Comparison of ENCODE assay signal across 9 cellular contexts in genomic region chr7:150404172-150404784, GRCh38. TPM values are rescaled to one million over a fixed set of nuclear protein-coding genes. Genes with fewer than 3 reads are reported as not detected.
A peak's percentile ranks its signal among the peaks of the same experiment; 100 is the strongest.
DNase-seq lines count a peak whose midpoint lies in the region; ATAC-seq, FAIRE-seq and TF ChIP-seq lines count a peak whose summit lies in the region.
"Had no signal": no experiment of that assay in that cellular context is flagged by ENCODE, and none has a peak within 500 bp of the region (broad histone marks: within the 10 kb centered on the region; RNA-seq: fewer than 3 reads in every experiment).

No MANE protein-coding gene starts in this region.

- H3K4me1 ChIP-seq in adrenal gland (replicated peaks in 1 of 2) = peaks cover 28 to 47% of the 10 kb centered on the region in 2 donors
- peaks cover 27 to 29% of the 10 kb centered on the region in 2 donors for H3K4me1 ChIP-seq in kidney (ENCODE audit: control insufficient read depth in 1 of 2, insufficient read depth in 1 of 2, low read depth in 1 of 2, low read length in 2 of 2)
- peaks cover 38% of the 10 kb centered on the region for H3K4me1 ChIP-seq in suprapubic skin

- H3K4me3 Mint-ChIP-seq in activated CD4-positive, alpha-beta T cell treated with anti-CD3 and anti-CD28 coated beads, Interleukin-2, amount 10 ng/mL, durations not matched to agents 24 days and 14 days = peak overlapping the region; percentile 87

- no peaks in the 10 kb centered on the region for H3K9me3 Mint-ChIP-seq in activated CD4-positive, alpha-beta T cell treated with anti-CD3 and anti-CD28 coated beads, Interleukin-2, amount 10 ng/mL, durations not matched to agents 24 days and 14 days

- no peak for FAIRE-seq in kidney (lab: Jason Lieb, UNC)

- no peak for TF ChIP-seq POLR2A in adrenal gland (IDR thresholded peaks at IDR 0.05)
- no peak for TF ChIP-seq POLR2A in suprapubic skin (IDR thresholded peaks at IDR 0.05)

- H3K27me3 ChIP-seq in adrenal gland = no peaks in the 10 kb centered on the region
- no peaks in the 10 kb centered on the region for H3K27me3 ChIP-seq in suprapubic skin

- H3K36me3 Mint-ChIP-seq in activated CD4-positive, alpha-beta T cell treated with anti-CD3 and anti-CD28 coated beads, Interleukin-2, amount 10 ng/mL, durations not matched to agents 24 days and 14 days (ENCODE audit: low read depth) = peaks cover 10% of the 10 kb centered on the region

- H3K36me3 ChIP-seq in adrenal gland (replicated peaks in 1 of 2) = no peaks in the 10 kb centered on the region
- H3K36me3 ChIP-seq in kidney (ENCODE audit: control insufficient read depth in 1 of 2, insufficient read depth in 2 of 2, low read length in 2 of 2) = no peaks in the 10 kb centered on the region
- peaks cover 10% of the 10 kb centered on the region for H3K36me3 ChIP-seq in suprapubic skin

- H3K4me3 ChIP-seq in adrenal gland (peak overlapping the region in 3 of 4 donors; percentile 44 to 73 (median 56)), kidney (ENCODE audit: low read length in 2 of 2) (peak overlapping the region; percentile 75 to 79), suprapubic skin (peak overlapping the region; percentile 84)

- no peak for DNase-seq in activated CD4-positive, alpha-beta T cell treated with anti-CD3 and anti-CD28 coated beads, Interleukin-2, amount 10 ng/mL, durations not matched to agents 24 days and 14 days
- DNase-seq in activated CD4-positive, alpha-beta T cell treated with anti-CD3 and anti-CD28 coated beads for 4 hours = no peak
- DNase-seq in adrenal gland (peak in 4 of 7 donors; percentile 10 to 52 (median 20)), kidney (peak; percentile 70), suprapubic skin (ENCODE audit: low spot score in 2 of 2) (peak; percentile 55 to 62), NCI-H2107 (lab: John Stamatoyannopoulos, UW) (no peak)

- TF ChIP-seq CTCF in adrenal gland (IDR thresholded peaks at IDR 0.05) (no peak), kidney (IDR thresholded peaks at IDR 0.05; ENCODE audit: borderline replicate concordance, extremely low read depth, insufficient read depth) (no peak), suprapubic skin (IDR thresholded peaks at IDR 0.05) (no peak)

- H3K9me3 ChIP-seq in adrenal gland (replicated peaks in 1 of 3) (no peaks in the 10 kb centered on the region), kidney (ENCODE audit: control insufficient read depth in 1 of 2, low read length in 2 of 2) (no peaks in the 10 kb centered on the region), suprapubic skin (no peaks in the 10 kb centered on the region)

- no peaks in the 10 kb centered on the region for H3K27me3 Mint-ChIP-seq in activated CD4-positive, alpha-beta T cell treated with anti-CD3 and anti-CD28 coated beads, Interleukin-2, amount 10 ng/mL, durations not matched to agents 24 days and 14 days

- WGBS in adrenal gland, 4 donors = 35 to 40% (median 38%) methylated on average over 16 of the region's 16 CpGs
- 48% methylated on average over 16 of the region's 16 CpGs for WGBS in suprapubic skin

- TF ChIP-seq EP300 in suprapubic skin (IDR thresholded peaks at IDR 0.05) = no peak

- peaks cover 34% of the 10 kb centered on the region for H3K4me1 Mint-ChIP-seq in activated CD4-positive, alpha-beta T cell treated with anti-CD3 and anti-CD28 coated beads, Interleukin-2, amount 10 ng/mL, durations not matched to agents 24 days and 14 days

- peak overlapping the region; percentile 85 to 97 (median 97) for H3K27ac ChIP-seq in adrenal gland
- H3K27ac ChIP-seq in kidney (ENCODE audit: low read depth in 2 of 2, low read length in 2 of 2) = peak overlapping the region; percentile 91 to 96
- peak overlapping the region; percentile 90 for H3K27ac ChIP-seq in suprapubic skin

- no peak for ATAC-seq in HG03521 (IDR thresholded peaks at IDR 0.05; ENCODE audit: unreplicated experiment)
- no peak for ATAC-seq in HG03342 (IDR thresholded peaks at IDR 0.05; ENCODE audit: unreplicated experiment)

- intact Hi-C loops in activated CD4-positive, alpha-beta T cell treated with anti-CD3 and anti-CD28 coated beads, Interleukin-2, amount 10 ng/mL, durations not matched to agents 24 days and 14 days (cut with micrococcal nuclease) = no loop called here
- intact Hi-C loops in adrenal gland (cut with DNase I) = no loop called here
- intact Hi-C loops in kidney (cut with DNase I) = no loop called here

- H3K9ac ChIP-seq in kidney (ENCODE audit: low read length in 2 of 2) = peak overlapping the region; percentile 90 to 95

- peak overlapping the region; percentile 82 for H3K27ac Mint-ChIP-seq in activated CD4-positive, alpha-beta T cell treated with anti-CD3 and anti-CD28 coated beads, Interleukin-2, amount 10 ng/mL, durations not matched to agents 24 days and 14 days

RNA-seq across cellular contexts. Expression of gene ZNF775, which starts 25.1 kb away (rescaled TPM):
- total RNA-seq in activated CD4-positive, alpha-beta T cell treated with anti-CD3 and anti-CD28 coated beads, Interleukin-2, amount 10 ng/mL, durations not matched to agents 24 days and 14 days = 4.2 and 5.5 TPM in 2 replicates
- total RNA-seq in adrenal gland (10 to 100 TPM in 1 of 8 donors, 1 to 10 TPM in 7; 3.2 to 13.9 (median 7.5) TPM), kidney (3.7 TPM), suprapubic skin (1 to 10 TPM; 1.6 to 3.9 (median 2.6) TPM)
- polyA plus RNA-seq in adrenal gland (1 to 10 TPM in 2 of 3 donors, under 1 TPM in 1; 0.26 to 6.0 (median 3.0) TPM), kidney (ENCODE audit: insufficient read depth, low read depth, low replicate concordance) (5.2 TPM)

RNA-seq across cellular contexts. Expression of gene REPIN1, which starts 35.7 kb away (rescaled TPM):
- 73.6 and 79.7 TPM in 2 replicates for total RNA-seq in activated CD4-positive, alpha-beta T cell treated with anti-CD3 and anti-CD28 coated beads, Interleukin-2, amount 10 ng/mL, durations not matched to agents 24 days and 14 days
- total RNA-seq in adrenal gland (100 to 1,000 TPM; 153 to 294 (median 214) TPM), kidney (95.8 TPM), suprapubic skin (10 to 100 TPM; 56.1 to 75.5 (median 73.7) TPM)
- polyA plus RNA-seq in adrenal gland (100 to 1,000 TPM in 1 of 3 donors, 10 to 100 TPM in 2; 69.0 to 140 (median 95.8) TPM), kidney (ENCODE audit: insufficient read depth, low read depth, low replicate concordance) (53.7 TPM)

RNA-seq across cellular contexts. Expression of gene GIMAP8, which starts 46.2 kb away (rescaled TPM):
- total RNA-seq in activated CD4-positive, alpha-beta T cell treated with anti-CD3 and anti-CD28 coated beads, Interleukin-2, amount 10 ng/mL, durations not matched to agents 24 days and 14 days = 7.9 and 8.5 TPM in 2 replicates
- total RNA-seq in adrenal gland (10 to 100 TPM in 5 of 8 donors, 1 to 10 TPM in 3; 8.2 to 18.4 (median 11.6) TPM), kidney (24.3 TPM), suprapubic skin (1 to 10 TPM; 1.5 to 5.6 (median 3.2) TPM)
- polyA plus RNA-seq in adrenal gland (1 to 10 TPM; 6.1 to 9.3 (median 6.8) TPM), kidney (ENCODE audit: insufficient read depth, low read depth, low replicate concordance) (10.2 TPM)
- total RNA-seq: Daoy had no signal

Comparison
In these comparisons a context has a peak if more than half of its experiments do, and no peak if none do; other contexts are left out.
1. DNase-seq: peak in adrenal gland (4 of 7), kidney (single experiment) and suprapubic skin (2 of 2); none in activated CD4-positive, alpha-beta T cell treated with anti-CD3 and anti-CD28 coated beads, Interleukin-2, amount 10 ng/mL, durations not matched to agents 24 days and 14 days (single experiment), activated CD4-positive, alpha-beta T cell treated with anti-CD3 and anti-CD28 coated beads for 4 hours (0 of 2) and NCI-H2107 (single experiment).
2. Peak in every context shown above with its lines, with median percentiles within 50 percentile points of each other: H3K27ac ChIP-seq and H3K4me3 ChIP-seq.